15 cellular contexts compared by ENCODE assay signal in genomic region chr5:167970002-167970401, GRCh38.
DNase-seq lines count a peak whose midpoint lies in the region; ATAC-seq and TF ChIP-seq lines count a peak whose summit lies in the region.
"Had no signal": no experiment of that assay in that cellular context is flagged by ENCODE, and none has a peak within 500 bp of the region (broad histone marks: within the 10 kb centered on the region; RNA-seq: fewer than 3 reads in every experiment).

No MANE protein-coding gene starts in this region.

- H3K4me3 ChIP-seq in AG10803 (ENCODE audit: low read length) (no peak overlapping the region), astrocyte of the cerebellum (ENCODE audit: low read depth, low read length) (no peak overlapping the region)
- H3K4me3 ChIP-seq: right atrium auricular region had no signal

- intact Hi-C loops in natural killer cell (cut with micrococcal nuclease) = no loop called here

- in situ Hi-C loops in astrocyte of the cerebellum (cut with HindIII; ENCODE audit: low sequenced_read_pairs) = no loop called here

- H3K27me3 Mint-ChIP-seq in natural killer cell (ENCODE audit: low read depth in 2 of 2) = no peaks in the 10 kb centered on the region
- no peaks in the 10 kb centered on the region for H3K27me3 Mint-ChIP-seq in activated T-cell treated with anti-CD3 and anti-CD28 coated beads, Interleukin-2, amount 50 U/mL, for 4 hours (ENCODE audit: low read depth)
- H3K27me3 Mint-ChIP-seq: activated naive CD8-positive, alpha-beta T cell treated with anti-CD3 and anti-CD28 coated beads, Interleukin-2, amount 50 U/mL, for 24 hours; T-helper 17 cell had no signal

- TF ChIP-seq CTCF in AG10803 (conservative IDR thresholded peaks at IDR 0.05; ENCODE audit: low read length) = peak; percentile 27
- no peak for TF ChIP-seq CTCF in astrocyte of the cerebellum (IDR thresholded peaks at IDR 0.05; ENCODE audit: low read depth, low read length, missing control alignments)
- TF ChIP-seq CTCF in natural killer cell (IDR thresholded peaks at IDR 0.05) = no peak

- H3K9me3 Mint-ChIP-seq in natural killer cell = peaks cover 0 to 3% of the 10 kb centered on the region in 2 donors
- no peaks in the 10 kb centered on the region for H3K9me3 Mint-ChIP-seq in activated T-cell treated with anti-CD3 and anti-CD28 coated beads, Interleukin-2, amount 50 U/mL, for 4 hours
- H3K9me3 Mint-ChIP-seq: activated naive CD8-positive, alpha-beta T cell treated with anti-CD3 and anti-CD28 coated beads, Interleukin-2, amount 50 U/mL, for 24 hours had no signal

- H3K27ac Mint-ChIP-seq in natural killer cell = no peak overlapping the region
- H3K27ac Mint-ChIP-seq: activated CD8-positive, alpha-beta T cell treated with anti-CD3 and anti-CD28 coated beads, Interleukin-2, amount 10 ng/mL, durations not matched to agents 7 days and 5 days; activated naive CD8-positive, alpha-beta T cell treated with anti-CD3 and anti-CD28 coated beads, Interleukin-2, amount 50 U/mL, for 24 hours; T-helper 17 cell had no signal

- CTCF ChIA-PET in HEK293T (lab: Yijun Ruan, JAX) = no interaction called here

- no peak overlapping the region for H3K4me3 Mint-ChIP-seq in natural killer cell
- H3K4me3 Mint-ChIP-seq in activated T-cell treated with anti-CD3 and anti-CD28 coated beads, Interleukin-2, amount 50 U/mL, for 4 hours = no peak overlapping the region
- H3K4me3 Mint-ChIP-seq: activated CD8-positive, alpha-beta T cell treated with anti-CD3 and anti-CD28 coated beads, Interleukin-2, amount 10 ng/mL, durations not matched to agents 7 days and 5 days; activated naive CD8-positive, alpha-beta T cell treated with anti-CD3 and anti-CD28 coated beads, Interleukin-2, amount 50 U/mL, for 24 hours; T-helper 17 cell had no signal

- H3K36me3 Mint-ChIP-seq in natural killer cell = no peaks in the 10 kb centered on the region
- H3K36me3 Mint-ChIP-seq in activated T-cell treated with anti-CD3 and anti-CD28 coated beads, Interleukin-2, amount 50 U/mL, for 4 hours (ENCODE audit: insufficient read depth) = no peaks in the 10 kb centered on the region

- no peaks in the 10 kb centered on the region for H3K4me1 Mint-ChIP-seq in natural killer cell
- no peaks in the 10 kb centered on the region for H3K4me1 Mint-ChIP-seq in activated T-cell treated with anti-CD3 and anti-CD28 coated beads, Interleukin-2, amount 50 U/mL, for 4 hours (ENCODE audit: low read depth)
- H3K4me1 Mint-ChIP-seq: activated naive CD8-positive, alpha-beta T cell treated with anti-CD3 and anti-CD28 coated beads, Interleukin-2, amount 50 U/mL, for 24 hours; T-helper 17 cell had no signal

- DNase-seq in AG10803 (ENCODE audit: low read depth) (peak; percentile 72), astrocyte of the cerebellum (ENCODE audit: low read depth) (peak; percentile 26), natural killer cell (no peak), occipital lobe (lab: John Stamatoyannopoulos, UW) (no peak), HEK293T (ENCODE audit: extremely low spot score) (no peak)
- DNase-seq in activated T-cell treated with anti-CD3 and anti-CD28 coated beads, Interleukin-2, amount 50 U/mL, for 4 hours = no peak
- DNase-seq: ACHN; activated CD8-positive, alpha-beta T cell treated with anti-CD3 and anti-CD28 coated beads, Interleukin-2, amount 10 ng/mL, durations not matched to agents 7 days and 5 days; activated naive CD8-positive, alpha-beta T cell treated with anti-CD3 and anti-CD28 coated beads, Interleukin-2, amount 50 U/mL, for 24 hours; hypothalamus; NCI-H1105 treated with DMSO at 0.1 percent for 48 hours; T-helper 17 cell had no signal

- ATAC-seq in GM19328 (IDR thresholded peaks at IDR 0.05; ENCODE audit: unreplicated experiment) = peak; percentile 58
- peak; percentile 71 for ATAC-seq in HG03045 (IDR thresholded peaks at IDR 0.05; ENCODE audit: unreplicated experiment)
- ATAC-seq in natural killer cell = no peak
- ATAC-seq in activated T-cell treated with anti-CD3 and anti-CD28 coated beads, Interleukin-2, amount 50 U/mL, for 4 hours = no peak
- ATAC-seq: activated CD8-positive, alpha-beta T cell treated with anti-CD3 and anti-CD28 coated beads, Interleukin-2, amount 10 ng/mL, durations not matched to agents 7 days and 5 days; activated naive CD8-positive, alpha-beta T cell treated with anti-CD3 and anti-CD28 coated beads, Interleukin-2, amount 50 U/mL, for 24 hours; T-helper 17 cell had no signal

- POLR2A ChIA-PET in HEK293T (lab: Yijun Ruan, JAX) = no interaction called here

TF ChIP-seq in HEK293T, 16 proteins besides CTCF, POLR2A, EP300 and RAD21:
- no peak for TF ChIP-seq LEF1 (IDR thresholded peaks at IDR 0.05; ENCODE audit: borderline replicate concordance)
- no peak for TF ChIP-seq ZNF384 (IDR thresholded peaks at IDR 0.05)
- no peak for TF ChIP-seq FOXK2 (IDR thresholded peaks at IDR 0.05)
- TF ChIP-seq NFRKB (IDR thresholded peaks at IDR 0.05) = no peak
- no peak for TF ChIP-seq ARNT (IDR thresholded peaks at IDR 0.05)
- TF ChIP-seq CTBP1 (IDR thresholded peaks at IDR 0.05; ENCODE audit: borderline replicate concordance) = no peak
- no peak for TF ChIP-seq FOXM1 (IDR thresholded peaks at IDR 0.05; ENCODE audit: borderline replicate concordance)
- TF ChIP-seq ELF4 (IDR thresholded peaks at IDR 0.05) = no peak
- TF ChIP-seq BHLHE40 (IDR thresholded peaks at IDR 0.05; ENCODE audit: borderline replicate concordance) = no peak
- TF ChIP-seq FOXA1 (IDR thresholded peaks at IDR 0.05) = no peak
- TF ChIP-seq SUZ12 (IDR thresholded peaks at IDR 0.05) = no peak
- no peak for TF ChIP-seq PKNOX1 (IDR thresholded peaks at IDR 0.05)
- no peak for TF ChIP-seq TARDBP (IDR thresholded peaks at IDR 0.05)
- no peak for TF ChIP-seq L3MBTL2 (conservative IDR thresholded peaks at IDR 0.05)
- no peak for TF ChIP-seq HDGF (IDR thresholded peaks at IDR 0.05; ENCODE audit: borderline replicate concordance)
- TF ChIP-seq SP1 (IDR thresholded peaks at IDR 0.05) = no peak

Comparison
In these comparisons a context has a peak if more than half of its experiments do, and no peak if none do; other contexts are left out.
1. DNase-seq: peak in AG10803 (single experiment) and astrocyte of the cerebellum (single experiment); none in natural killer cell (single experiment), activated T-cell treated with anti-CD3 and anti-CD28 coated beads, Interleukin-2, amount 50 U/mL, for 4 hours (single experiment), occipital lobe (single experiment) and HEK293T (single experiment).
2. ATAC-seq: peak in GM19328 (single experiment) and HG03045 (single experiment); none in natural killer cell (0 of 3) and activated T-cell treated with anti-CD3 and anti-CD28 coated beads, Interleukin-2, amount 50 U/mL, for 4 hours (0 of 2).